In the genomic region with DNA sequence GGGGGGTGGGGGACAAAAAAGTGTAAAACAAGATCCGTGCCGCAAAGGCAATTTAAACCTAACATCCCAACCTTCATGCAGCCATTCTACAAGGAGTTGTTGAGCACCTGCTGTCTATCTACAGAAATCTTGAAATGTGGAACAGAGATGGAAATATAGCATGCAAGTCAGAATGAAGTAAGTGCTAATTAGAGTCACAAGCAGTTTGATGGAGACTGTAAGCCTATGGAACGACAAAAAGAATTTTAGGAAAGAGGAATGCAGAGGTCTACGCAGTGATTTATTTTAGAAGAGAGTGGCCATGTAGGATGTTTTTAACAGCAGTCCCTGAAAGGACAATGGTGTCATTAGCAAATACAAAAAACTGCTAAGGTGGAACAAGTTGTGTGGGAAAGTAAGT, we compare ENCODE assay signal across 8 cellular contexts. TPM values are rescaled to one million over a fixed set of nuclear protein-coding genes. Genes with fewer than 3 reads are reported as not detected.
DNase-seq lines count a peak whose midpoint lies in the region; ATAC-seq, FAIRE-seq and TF ChIP-seq lines count a peak whose summit lies in the region.

No MANE protein-coding gene starts in this region.

- BruUV-seq in Caco-2 (replicated peaks; lab: Mats Ljungman, UMichigan) = TSS peak; percentile 88

- H2BK5ac ChIP-seq in H1 (ENCODE audit: low read depth, low read length) = no peak overlapping the region; the same call in 1 of the 2 replicates

- no peak overlapping the region for H2BK12ac ChIP-seq in H1 (ENCODE audit: low read depth, low read length)

- no peak overlapping the region for H2BK20ac ChIP-seq in H1 (ENCODE audit: low read length)

- H3K4me1 ChIP-seq in Caco-2 (peaks cover 17% of the 10 kb centered on the region), MM.1S (ENCODE audit: low read length) (no peaks in the 10 kb centered on the region), H1 (replicated peaks in 1 of 4; ENCODE audit: control insufficient read depth in 3 of 4, insufficient read depth in 4 of 4, low read length in 3 of 4) (peaks cover 0 to 11% (median 4%) of the 10 kb centered on the region in 4 experiments; a peak in 4 of 7 replicates), neutrophil (ENCODE audit: control insufficient read depth in 1 of 2, insufficient read depth in 1 of 2, low read depth in 1 of 2, low read length in 1 of 2) (peaks cover 13 to 14% of the 10 kb centered on the region in 2 experiments)

- no peak overlapping the region for H2BK15ac ChIP-seq in H1 (ENCODE audit: low read length)

- H3K23ac ChIP-seq in H1 (ENCODE audit: insufficient read length) = no peak overlapping the region

- H4K20me1 ChIP-seq in MM.1S (ENCODE audit: insufficient read depth, low read length) (no peaks in the 10 kb centered on the region), H1 (replicated peaks in 1 of 2; ENCODE audit: control insufficient read depth in 1 of 2, insufficient read depth in 2 of 2, low read length in 2 of 2) (peaks cover 0 to 5% of the 10 kb centered on the region in 2 experiments)

- WGBS in H1 (ENCODE audit: extremely low coverage in 1 of 2, insufficient coverage in 1 of 2, insufficient read length in 1 of 2, insufficient replicate concordance in 2 of 2, low coverage in 1 of 2, low lambda C conversion rate in 2 of 2, missing lambda C conversion rate in 1 of 2), 2 experiments = 29% methylated on average over 4 of the region's 4 CpGs; no CpG with 5 or more reads in 1 of the 2 experiments

- H4K91ac ChIP-seq in H1 (replicated peaks; ENCODE audit: insufficient read length, low read length) = no peak overlapping the region

- no peak overlapping the region for H2AK5ac ChIP-seq in H1 (ENCODE audit: low read depth, low read length)

- no peak for TF ChIP-seq CTCF in Caco-2 (IDR thresholded peaks at IDR 0.05; ENCODE audit: insufficient read depth in 1 of 2, low read depth in 1 of 2, low read length in 1 of 2, severe bottlenecking in 1 of 2, unreplicated experiment in 1 of 2)
- no peak for TF ChIP-seq CTCF in MM.1S (IDR thresholded peaks at IDR 0.05; ENCODE audit: low read length)
- no peak for TF ChIP-seq CTCF in H1 (IDR thresholded peaks at IDR 0.05; ENCODE audit: control extremely low read depth in 1 of 3, insufficient read depth in 1 of 3, low read depth in 1 of 3, low read length in 3 of 3)
- no peak for TF ChIP-seq CTCF in neutrophil (IDR thresholded peaks at IDR 0.05)

- peaks cover 6% of the 10 kb centered on the region for H3K36me3 Mint-ChIP-seq in Caco-2 (ENCODE audit: insufficient read depth, unreplicated experiment)

- TF ChIP-seq POLR2A in H1 (IDR thresholded peaks at IDR 0.05; ENCODE audit: control extremely low read depth in 1 of 2, low read depth in 2 of 2, low read length in 2 of 2) = no peak

- H3K9me3 Mint-ChIP-seq in Caco-2 (ENCODE audit: unreplicated experiment) = no peaks in the 10 kb centered on the region

- no peak overlapping the region for H3K14ac ChIP-seq in H1 (ENCODE audit: insufficient read length)

- H4K5ac ChIP-seq in H1 (ENCODE audit: insufficient read length, low read depth, low read length) = no peak overlapping the region

- no peak overlapping the region for H2BK120ac ChIP-seq in H1 (replicated peaks; ENCODE audit: low read depth, low read length)

- H3K27ac ChIP-seq in MM.1S (ENCODE audit: low read length) (peak overlapping the region; percentile 43; the same call in 1 of the 2 replicates), H1 (ENCODE audit: low read depth, low read length) (peak overlapping the region; percentile 19; the same call in 1 of the 2 replicates), neutrophil (no peak overlapping the region)

- no peak for FAIRE-seq in H1 (lab: Jason Lieb, UNC)

- no peaks in the 10 kb centered on the region for H3K27me3 ChIP-seq in Caco-2 (replicated peaks; ENCODE audit: control insufficient read depth, insufficient read depth, low read length)
- no peaks in the 10 kb centered on the region for H3K27me3 ChIP-seq in MM.1S (replicated peaks; ENCODE audit: insufficient read depth, low read length)
- no peaks in the 10 kb centered on the region for H3K27me3 ChIP-seq in H1 (replicated peaks in 1 of 4; ENCODE audit: control insufficient read depth in 3 of 4, extremely low read depth in 1 of 4, insufficient read depth in 3 of 4, low read length in 3 of 4)
- peaks cover 52% of the 10 kb centered on the region for H3K27me3 ChIP-seq in neutrophil

- H3K4me2 ChIP-seq in MM.1S (ENCODE audit: low read depth, low read length) = peak overlapping the region; percentile 69
- peak overlapping the region; percentile 70 to 81 for H3K4me2 ChIP-seq in H1 (ENCODE audit: insufficient read depth in 1 of 2, low read depth in 2 of 2, low read length in 2 of 2)

- H3K18ac ChIP-seq in H1 (ENCODE audit: extremely low read depth, low read length) = 0 out of 2 replicates have a peak overlapping the region, but pooled peaks have one; percentile 28

- TF ChIP-seq RAD21 in H1 (IDR thresholded peaks at IDR 0.05 in 1 of 2, conservative IDR thresholded peaks at IDR 0.05 in 1 of 2; ENCODE audit: low read depth in 2 of 2, low read length in 2 of 2) = no peak

- CTCF ChIA-PET in Caco-2 (lab: Charles Lee) (interaction anchor here (1.0 to 1.6 kb wide), 3 partner anchors 14 to 92 kb away, joined by 4 to 14 read pairs (median 6); no protein-coding TSS in a partner anchor), H1 (lab: Charles Lee; ENCODE audit: partially characterized antibody) (interaction anchor here (0.9 to 3.3 kb wide), 3 partner anchors 86 to 92 kb away, joined by 3 to 15 read pairs (median 3); no protein-coding TSS in a partner anchor)

- H3K23me2 ChIP-seq in H1 (ENCODE audit: low read depth, low read length) = no peaks in the 10 kb centered on the region; the same call in none of the 2 replicates

- 0 out of 2 replicates have a peak, but pooled peaks cover 4% of the 10 kb centered on the region for H3K79me2 ChIP-seq in MM.1S (ENCODE audit: low read length)
- H3K79me2 ChIP-seq in H1 (ENCODE audit: control insufficient read depth in 1 of 2, insufficient read depth in 2 of 2, low read length in 2 of 2) = peaks cover 0 to 36% of the 10 kb centered on the region in 2 experiments; a peak in 3 of 4 replicates

- DNase-seq in Caco-2 (no peak), MM.1S (no peak), H1 (ENCODE audit: low read depth in 1 of 2, low spot score in 2 of 2) (no peak), NOMO-1 (lab: John Stamatoyannopoulos, UW; ENCODE audit: unreplicated experiment in 2 of 2) (no peak)

- no peaks in the 10 kb centered on the region for H3F3A ChIP-seq in MM.1S (ENCODE audit: insufficient read depth, low read length)

- no peak overlapping the region for H3K56ac ChIP-seq in H1 (replicated peaks; ENCODE audit: insufficient read length, low read depth, low read length)

- H3K9ac ChIP-seq in MM.1S (ENCODE audit: low read length) = peak overlapping the region; percentile 71
- H3K9ac ChIP-seq in H1 (replicated peaks in 1 of 4; ENCODE audit: extremely low read depth in 1 of 4, low read depth in 3 of 4, low read length in 3 of 4) = peak overlapping the region in 2 of 4 experiments; percentile 42 to 79; a peak in 1 of 7 replicates

- no peaks in the 10 kb centered on the region for H3K9me2 ChIP-seq in MM.1S (replicated peaks; ENCODE audit: insufficient read depth, low read length)

- no peak for ATAC-seq in HG03342 (IDR thresholded peaks at IDR 0.05; ENCODE audit: unreplicated experiment)
- ATAC-seq in GM21526 (IDR thresholded peaks at IDR 0.05; ENCODE audit: low FRiP score, unreplicated experiment) = no peak
- no peak for ATAC-seq in GM18858 (IDR thresholded peaks at IDR 0.05; ENCODE audit: unreplicated experiment)

- peak overlapping the region; percentile 73 for H3K27ac Mint-ChIP-seq in Caco-2 (ENCODE audit: unreplicated experiment)

- H3K4me1 Mint-ChIP-seq in Caco-2 (ENCODE audit: low read depth, unreplicated experiment) = peaks cover 19% of the 10 kb centered on the region

- H2AFZ ChIP-seq in MM.1S (ENCODE audit: low read length) = peak overlapping the region; percentile 94
- peak overlapping the region; percentile 47; the same call in 1 of the 2 replicates for H2AFZ ChIP-seq in H1 (ENCODE audit: low read length)

- no peaks in the 10 kb centered on the region for H3K36me3 ChIP-seq in Caco-2 (ENCODE audit: control insufficient read depth, insufficient read depth, low read length)
- no peaks in the 10 kb centered on the region for H3K36me3 ChIP-seq in MM.1S (replicated peaks; ENCODE audit: insufficient read depth, low read length)
- no peaks in the 10 kb centered on the region for H3K36me3 ChIP-seq in H1 (ENCODE audit: control insufficient read depth in 2 of 4, insufficient read depth in 4 of 4, low read length in 3 of 4)
- no peaks in the 10 kb centered on the region for H3K36me3 ChIP-seq in neutrophil

- no peak overlapping the region for H4K8ac ChIP-seq in H1 (ENCODE audit: extremely low read depth, insufficient read depth, low read length)

- intact Hi-C loops in Caco-2 (cut with micrococcal nuclease; ENCODE audit: unreplicated experiment) = loop anchor here (5.0 kb wide), 1 partner anchor 310 kb away; a partner anchor contains a TSS

- POLR2A ChIA-PET in Caco-2 (lab: Charles Lee) = interaction anchor here (0.7 to 1.1 kb wide), 3 partner anchors 27 to 812 kb away, joined by 3 to 7 read pairs (median 4); a partner anchor contains a TSS
- POLR2A ChIA-PET in H1 (lab: Charles Lee; ENCODE audit: partially characterized antibody) = interaction anchor here (0.7 to 4.5 kb wide), 3 partner anchors 12 to 51 kb away, joined by 3 to 54 read pairs (median 21); no protein-coding TSS in a partner anchor

- H3K4me3 Mint-ChIP-seq in Caco-2 (ENCODE audit: unreplicated experiment) = peak overlapping the region; percentile 96

- no peaks in the 10 kb centered on the region for H3K9me3 ChIP-seq in Caco-2
- no peaks in the 10 kb centered on the region for H3K9me3 ChIP-seq in MM.1S (replicated peaks; ENCODE audit: insufficient read depth, low read length)
- H3K9me3 ChIP-seq in H1 (ENCODE audit: insufficient read depth in 2 of 2, low read depth in 1 of 2, low read length in 1 of 2) = no peaks in the 10 kb centered on the region
- no peaks in the 10 kb centered on the region for H3K9me3 ChIP-seq in neutrophil

- H3K27me3 Mint-ChIP-seq in Caco-2 (ENCODE audit: insufficient read depth, unreplicated experiment) = no peaks in the 10 kb centered on the region

- no peaks in the 10 kb centered on the region for H3K79me1 ChIP-seq in H1 (ENCODE audit: low read depth, low read length)

- no peak for TF ChIP-seq EP300 in H1 (IDR thresholded peaks at IDR 0.05; ENCODE audit: borderline replicate concordance in 1 of 2, low read depth in 2 of 2, low read length in 2 of 2)

- H3K4me3 ChIP-seq in Caco-2 (ENCODE audit: low read depth, low read length) (peak overlapping the region; percentile 47), MM.1S (ENCODE audit: low read length) (peak overlapping the region; percentile 76), H1 (ENCODE audit: extremely low read depth in 1 of 4, insufficient read depth in 2 of 4, low read depth in 3 of 4, low read length in 4 of 4) (peak overlapping the region; percentile 35 to 100 (median 42); a peak in 7 of 8 replicates), neutrophil (ENCODE audit: low read depth in 1 of 2, low read length in 1 of 2) (peak overlapping the region; percentile 67 to 71)

- H3K4ac ChIP-seq in H1 (replicated peaks; ENCODE audit: insufficient read length, low read depth, low read length) = peak overlapping the region; percentile 55

RNA-seq across cellular contexts. Expression of a gene that starts 0.8 kb away (rescaled TPM):
- 53.0 and 58.5 TPM in 2 replicates for total RNA-seq in Caco-2 (2022)
- 59.1 and 63.8 TPM in 2 replicates for total RNA-seq in H1 (2021; fragmentation: NEBNext Ultra II Directional; extraction: Animal tissue kit (Norgen Biotek cat#: 25700))
- 16.3 and 19.6 TPM in 2 replicates for polyA plus RNA-seq in H1 (2011; rRNA removed)
- 26.1 TPM for polyA plus RNA-seq in H1 (2011; cell fraction: cytosol; rRNA removed)
- polyA plus RNA-seq in H1 (2011; cell fraction: nucleus; rRNA removed) = 25.7 TPM
- polyA plus RNA-seq in H1 (2012, experiment 1 of 2) = 20.7 to 39.0 TPM (median 29.6 TPM) in 4 replicates
- polyA plus RNA-seq in H1 (2012, experiment 2 of 2) = 2.7 TPM
- polyA plus RNA-seq in H1 (2013, experiment 1 of 2) = 64.0 TPM
- 69.8 TPM for polyA plus RNA-seq in H1 (2013, experiment 2 of 2)
- 77.6 and 88.7 TPM in 2 replicates for polyA minus RNA-seq in H1 (2011; rRNA and poly(A)+ RNA removed)
- polyA minus RNA-seq in H1 (2011; cell fraction: cytosol; rRNA and poly(A)+ RNA removed) = 50.1 TPM
- polyA minus RNA-seq in H1 (2011; cell fraction: nucleus; rRNA and poly(A)+ RNA removed) = 77.8 TPM
